ENCODE assay signal across 9 cellular contexts in the genomic region with DNA sequence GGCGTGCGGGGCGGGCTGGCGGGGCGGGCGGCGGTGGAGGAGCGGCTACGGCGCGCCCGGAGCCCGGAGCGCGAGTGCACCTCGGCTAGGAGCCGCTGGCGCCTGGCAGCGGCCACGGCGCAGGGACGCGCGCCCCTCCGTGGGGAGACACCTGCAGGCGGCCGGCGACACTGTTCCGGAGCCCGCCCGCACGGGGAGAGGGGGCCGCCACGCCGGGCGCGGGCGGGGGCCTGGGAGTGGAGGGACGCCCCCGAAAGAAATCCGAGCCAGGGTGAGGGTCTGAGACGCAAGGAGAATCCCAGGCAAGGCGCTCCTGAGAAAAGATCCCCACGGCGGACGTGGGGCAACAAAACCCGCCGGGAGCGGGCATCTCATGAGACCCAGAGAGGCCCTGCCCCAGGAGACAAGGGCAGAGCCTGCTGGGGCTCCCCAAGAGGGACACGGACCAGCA. TPM values are rescaled to one million over a fixed set of nuclear protein-coding genes. Genes with fewer than 3 reads are reported as not detected.
A peak's percentile ranks its signal among the peaks of the same experiment; 100 is the strongest.
DNase-seq lines count a peak whose midpoint lies in the region; FAIRE-seq and TF ChIP-seq lines count a peak whose summit lies in the region.
"Had no signal": no experiment of that assay in that cellular context is flagged by ENCODE, and none has a peak within 500 bp of the region (broad histone marks: within the 10 kb centered on the region; RNA-seq: fewer than 3 reads in every experiment).

A gene (minus strand): TSS at position 104 of the 451 bp plus-strand sequence. CDS start 290 bp downstream, outside the sequence.

- H4K20me1 ChIP-seq in H1 (replicated peaks in 1 of 2; ENCODE audit: control insufficient read depth in 1 of 2, insufficient read depth in 2 of 2, low read length in 2 of 2), result no peaks in the 10 kb centered on the region
- H4K20me1 ChIP-seq in neural progenitor cell (ENCODE audit: low read depth), result peaks cover 21% of the 10 kb centered on the region

- H3K4me2 ChIP-seq in H1 (ENCODE audit: insufficient read depth in 1 of 2, low read depth in 2 of 2, low read length in 2 of 2) (peak within 1 kb of the TSS; percentile 71 to 83), neural progenitor cell (peak within 1 kb of the TSS; percentile 91)

- H3K9me3 Mint-ChIP-seq in neural progenitor cell, result no peaks in the 10 kb centered on the region

- peaks cover 10% of the 10 kb centered on the region; the same call in 1 of the 2 replicates for H3K23me2 ChIP-seq in H1 (ENCODE audit: low read depth, low read length)

- TF ChIP-seq RAD21 in H1 (IDR thresholded peaks at IDR 0.05 in 1 of 2, conservative IDR thresholded peaks at IDR 0.05 in 1 of 2; ENCODE audit: low read depth in 2 of 2, low read length in 2 of 2), result peak in 1 of 2 experiments; percentile 21; a peak in 1 of 4 replicates

- peaks cover 23 to 49% (median 42%) of the 10 kb centered on the region in 4 experiments for H3K27me3 ChIP-seq in H1 (replicated peaks in 1 of 4; ENCODE audit: control insufficient read depth in 3 of 4, extremely low read depth in 1 of 4, insufficient read depth in 3 of 4, low read length in 3 of 4)
- H3K27me3 ChIP-seq in neural progenitor cell, result peaks cover 84% of the 10 kb centered on the region

- H3K9me3 ChIP-seq in H1 (ENCODE audit: insufficient read depth in 2 of 2, low read depth in 1 of 2, low read length in 1 of 2) (no peaks in the 10 kb centered on the region), neural progenitor cell (ENCODE audit: low read depth) (no peaks in the 10 kb centered on the region)

- no peaks in the 10 kb centered on the region; a peak in 2 of 8 replicates for H3K36me3 ChIP-seq in H1 (ENCODE audit: control insufficient read depth in 2 of 4, insufficient read depth in 4 of 4, low read length in 3 of 4)
- H3K36me3 ChIP-seq in neural progenitor cell, result no peaks in the 10 kb centered on the region

- H4K91ac ChIP-seq in H1 (replicated peaks; ENCODE audit: insufficient read length, low read length), result no peak within 1 kb of the TSS

- peak in 1 of 3 experiments; percentile 37; a peak in 1 of 4 replicates for TF ChIP-seq CTCF in H1 (IDR thresholded peaks at IDR 0.05; ENCODE audit: control extremely low read depth in 1 of 3, insufficient read depth in 1 of 3, low read depth in 1 of 3, low read length in 3 of 3)
- peak; percentile 38 for TF ChIP-seq CTCF in neural progenitor cell (IDR thresholded peaks at IDR 0.05)

- peaks cover 50% of the 10 kb centered on the region for H3K27me3 Mint-ChIP-seq in neural progenitor cell (ENCODE audit: insufficient read depth, low read depth)

- TF ChIP-seq POLR2A in H1 (IDR thresholded peaks at IDR 0.05; ENCODE audit: control extremely low read depth in 1 of 2, low read depth in 2 of 2, low read length in 2 of 2), result no peak

- peak within 1 kb of the TSS; percentile 66 for H3K4me3 Mint-ChIP-seq in neural progenitor cell

- DNase-seq in COLO668 (lab: John Stamatoyannopoulos, UW; ENCODE audit: unreplicated experiment) (peak; percentile 35), HuH-7.5 (ENCODE audit: low spot score) (peak; percentile 58), H1 (ENCODE audit: low read depth in 1 of 2, low spot score in 2 of 2) (no peak), neural progenitor cell (ENCODE audit: low spot score) (peak; percentile 67), Kasumi-1 (lab: John Stamatoyannopoulos, UW) (no peak), GDM1 (lab: John Stamatoyannopoulos, UW) (no peak), H4 (ENCODE audit: low spot score) (no peak), GF-D8 (lab: John Stamatoyannopoulos, UW) (no peak)
- DNase-seq: OCI-M1 had no signal

- no peak within 1 kb of the TSS for H3K27ac Mint-ChIP-seq in neural progenitor cell

- no peak within 1 kb of the TSS for H3K23ac ChIP-seq in H1 (ENCODE audit: insufficient read length)

- no peak for TF ChIP-seq EP300 in H1 (IDR thresholded peaks at IDR 0.05; ENCODE audit: borderline replicate concordance in 1 of 2, low read depth in 2 of 2, low read length in 2 of 2)

- H3K36me3 Mint-ChIP-seq in neural progenitor cell, result no peaks in the 10 kb centered on the region

- no peak within 1 kb of the TSS for H4K5ac ChIP-seq in H1 (ENCODE audit: insufficient read length, low read depth, low read length)

- CTCF ChIA-PET in H1 (lab: Charles Lee; ENCODE audit: partially characterized antibody), result interaction anchor here (1.0 to 1.3 kb wide), 5 partner anchors 90 to 365 kb away, joined by 3 to 6 read pairs (median 3); no protein-coding TSS in a partner anchor

- no peak within 1 kb of the TSS for H2BK20ac ChIP-seq in H1 (ENCODE audit: low read length)

- no peak within 1 kb of the TSS for H2BK15ac ChIP-seq in H1 (ENCODE audit: low read length)

- H3K9ac ChIP-seq in H1 (replicated peaks in 1 of 4; ENCODE audit: extremely low read depth in 1 of 4, low read depth in 3 of 4, low read length in 3 of 4) (no peak within 1 kb of the TSS), neural progenitor cell (no peak within 1 kb of the TSS)

- no peaks in the 10 kb centered on the region for H3K79me1 ChIP-seq in H1 (ENCODE audit: low read depth, low read length)

- no peak within 1 kb of the TSS for H2BK5ac ChIP-seq in H1 (ENCODE audit: low read depth, low read length)

- peak within 1 kb of the TSS; percentile 53 for H4K8ac ChIP-seq in H1 (ENCODE audit: extremely low read depth, insufficient read depth, low read length)

- H2BK12ac ChIP-seq in H1 (ENCODE audit: low read depth, low read length), result no peak within 1 kb of the TSS

- H3K4me1 ChIP-seq in H1 (replicated peaks in 1 of 4; ENCODE audit: control insufficient read depth in 3 of 4, insufficient read depth in 4 of 4, low read length in 3 of 4), result peaks cover 0 to 3% (median under 1%) of the 10 kb centered on the region in 4 experiments; a peak in 3 of 7 replicates
- peaks cover 5% of the 10 kb centered on the region for H3K4me1 ChIP-seq in neural progenitor cell

- POLR2A ChIA-PET in H1 (lab: Charles Lee; ENCODE audit: partially characterized antibody), result no interaction called here

- peaks cover 10% of the 10 kb centered on the region for H3K4me1 Mint-ChIP-seq in neural progenitor cell

- H2BK120ac ChIP-seq in H1 (replicated peaks; ENCODE audit: low read depth, low read length), result no peak within 1 kb of the TSS

- no peak within 1 kb of the TSS for H3K14ac ChIP-seq in H1 (ENCODE audit: insufficient read length)

- no peak within 1 kb of the TSS for H3K56ac ChIP-seq in H1 (replicated peaks; ENCODE audit: insufficient read length, low read depth, low read length)

- H2AFZ ChIP-seq in H1 (ENCODE audit: low read length) (no peak within 1 kb of the TSS), neural progenitor cell (replicated peaks) (no peak within 1 kb of the TSS)

- no peak within 1 kb of the TSS; the same call in 1 of the 2 replicates for H3K18ac ChIP-seq in H1 (ENCODE audit: extremely low read depth, low read length)

- H3F3A ChIP-seq in neural progenitor cell (ENCODE audit: low read depth), result no peaks in the 10 kb centered on the region

- H2AK5ac ChIP-seq in H1 (ENCODE audit: low read depth, low read length), result no peak within 1 kb of the TSS

- H3K27ac ChIP-seq in H1 (ENCODE audit: low read depth, low read length) (no peak within 1 kb of the TSS), neural progenitor cell (no peak within 1 kb of the TSS)

- no peaks in the 10 kb centered on the region for H3K79me2 ChIP-seq in H1 (ENCODE audit: control insufficient read depth in 1 of 2, insufficient read depth in 2 of 2, low read length in 2 of 2)
- H3K79me2 ChIP-seq in neural progenitor cell (ENCODE audit: low read depth), result no peaks in the 10 kb centered on the region

- H3K4me3 ChIP-seq in H1 (ENCODE audit: extremely low read depth in 1 of 4, insufficient read depth in 2 of 4, low read depth in 3 of 4, low read length in 4 of 4), result peak within 1 kb of the TSS; percentile 35 to 63 (median 45)
- peak within 1 kb of the TSS; percentile 52 for H3K4me3 ChIP-seq in neural progenitor cell

- no peak within 1 kb of the TSS for H3K4ac ChIP-seq in H1 (replicated peaks; ENCODE audit: insufficient read length, low read depth, low read length)

- WGBS in H1 (ENCODE audit: extremely low coverage in 1 of 2, insufficient coverage in 1 of 2, insufficient read length in 1 of 2, insufficient replicate concordance in 2 of 2, low coverage in 1 of 2, low lambda C conversion rate in 2 of 2, missing lambda C conversion rate in 1 of 2), 2 experiments, result 15% methylated on average over 11 of the region's 50 CpGs; no CpG with 5 or more reads in 1 of the 2 experiments

- no peak for FAIRE-seq in H1 (lab: Jason Lieb, UNC)

TF ChIP-seq in H1, 55 proteins besides CTCF, POLR2A, EP300 and RAD21:
- TF ChIP-seq KDM4A (IDR thresholded peaks at IDR 0.05; ENCODE audit: low read depth, low read length, severe bottlenecking) (peak; percentile 34), SUZ12 (IDR thresholded peaks at IDR 0.05; ENCODE audit: low read length) (peak; percentile 41; the same call in 1 of the 2 replicates), RBBP5 (IDR thresholded peaks at IDR 0.05; ENCODE audit: borderline replicate concordance, low read depth, low read length) (no peak), CBX8 (IDR thresholded peaks at IDR 0.05; ENCODE audit: borderline replicate concordance, low read depth, low read length) (no peak)

RNA-seq across cellular contexts. Expression of the gene that starts here (rescaled TPM):
- 0.71 and 0.90 TPM in 2 replicates for total RNA-seq in H1 (2021; fragmentation: NEBNext Ultra II Directional; extraction: Animal tissue kit (Norgen Biotek cat#: 25700))
- polyA plus RNA-seq in H1 (2011; rRNA removed), result 1.1 and 1.5 TPM in 2 replicates
- 1.2 TPM for polyA plus RNA-seq in H1 (2011; cell fraction: cytosol; rRNA removed)
- polyA plus RNA-seq in H1 (2011; cell fraction: nucleus; rRNA removed), result 1.2 TPM
- polyA plus RNA-seq in H1 (2012, experiment 1 of 2), result 0.52 to 0.87 TPM (median 0.72 TPM) in 3 of 4 replicates, not detected in the other
- 0.52 TPM for polyA plus RNA-seq in H1 (2012, experiment 2 of 2)
- polyA plus RNA-seq in H1 (2013, experiment 1 of 2), result 0.36 TPM
- 0.22 TPM for polyA plus RNA-seq in H1 (2013, experiment 2 of 2)
- 0.50 and 0.93 TPM in 2 replicates for polyA minus RNA-seq in H1 (2011; rRNA and poly(A)+ RNA removed)
- polyA minus RNA-seq in H1 (2011; cell fraction: cytosol; rRNA and poly(A)+ RNA removed), result not detected
- polyA minus RNA-seq in H1 (2011; cell fraction: nucleus; rRNA and poly(A)+ RNA removed), result 0.30 TPM
- not detected in 2 replicates for total RNA-seq in neural progenitor cell (ENCODE audit: low replicate concordance)
- 0.08 and 0.41 TPM in 2 replicates for total RNA-seq in H4 (2014; rRNA removed; shearing (Covaris generic))

Comparison
In these comparisons a context has a peak if more than half of its experiments do, and no peak if none do; other contexts are left out.
1. Peak in DNase-seq, H3K4me3 ChIP-seq and H3K4me2 ChIP-seq in neural progenitor cell; RNA of the gene not detected or under 1 TPM.
2. DNase-seq: peak in COLO668 (single experiment) and HuH-7.5 (single experiment); none in H1 (0 of 2), Kasumi-1 (0 of 2), GDM1 (single experiment), H4 (single experiment) and GF-D8 (single experiment).